Comparison of ENCODE assay signal across 27 cellular contexts in the genomic region with DNA sequence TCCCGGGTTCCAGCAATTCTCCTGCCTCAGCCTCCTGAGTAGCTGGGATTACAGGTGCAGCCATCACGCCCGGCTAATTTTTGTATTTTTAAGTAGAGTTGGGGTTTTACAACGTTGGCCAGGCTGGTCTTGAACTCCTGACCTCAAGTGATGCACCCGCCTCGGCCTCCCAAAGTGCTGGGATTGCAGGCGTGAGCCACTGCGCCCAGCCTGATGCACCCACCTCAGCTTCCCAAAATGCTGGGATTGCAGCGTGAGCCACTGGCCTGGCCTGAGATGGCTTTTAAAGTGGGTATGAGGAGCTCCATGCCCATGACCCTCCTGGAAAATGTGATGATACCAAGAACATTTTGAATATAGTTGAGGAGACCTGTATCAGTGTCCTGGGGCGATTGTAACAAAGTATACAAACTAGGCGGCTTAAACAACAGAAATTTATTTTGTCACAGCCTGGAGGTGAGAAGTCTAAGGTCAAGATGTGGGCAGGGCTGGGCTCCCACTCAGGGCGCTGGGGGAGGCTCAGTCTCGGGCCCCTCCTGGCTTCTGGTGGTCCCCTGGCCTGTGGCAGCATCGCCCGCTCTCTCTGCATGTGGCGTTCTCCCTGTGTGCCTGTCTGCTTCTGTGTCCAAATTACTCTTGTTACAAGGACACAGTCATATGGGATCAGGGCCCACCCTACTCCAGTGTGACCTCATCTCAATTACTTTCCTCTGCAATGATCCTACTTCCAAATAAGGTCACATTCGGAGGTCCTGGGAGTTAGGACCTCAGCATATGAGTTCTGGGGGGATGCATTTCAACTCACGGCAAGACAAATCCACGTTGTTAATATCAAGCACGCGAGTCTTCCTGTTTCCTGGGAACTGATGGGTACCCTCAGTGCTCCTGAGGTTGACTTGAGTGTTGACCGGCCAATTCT.
"Had no signal": no experiment of that assay in that cellular context is flagged by ENCODE, and none has a peak within 500 bp of the region (broad histone marks: within the 10 kb centered on the region; RNA-seq: fewer than 3 reads in every experiment).

No MANE protein-coding gene starts in this region.

- H3K27me3 ChIP-seq: adrenal gland, body of pancreas, breast epithelium, MG63, SJCRH30 had no signal

- H3K27ac Mint-ChIP-seq: activated CD4-positive, alpha-beta T cell treated with anti-CD3 and anti-CD28 coated beads, Interleukin-2, amount 10 ng/mL, durations not matched to agents 24 days and 14 days; activated CD8-positive, alpha-beta T cell treated with anti-CD3 and anti-CD28 coated beads for 36 hours; activated naive CD4-positive, alpha-beta T cell treated with anti-CD3 and anti-CD28 coated beads for 36 hours; activated naive CD4-positive, alpha-beta T cell treated with anti-CD3 and anti-CD28 coated beads, Interleukin-2, amount 50 U/mL, for 72 hours; activated T-cell treated with anti-CD3 and anti-CD28 coated beads, Interleukin-2, amount 50 U/mL, for 72 hours; activated T-helper 17 cell treated with anti-CD3 and anti-CD28 coated beads, Interleukin-2, amount 50 U/mL, for 72 hours; T-helper 1 cell treated with Interleukin-12 subunit alpha and Interleukin-12 subunit beta and Interleukin-4 antibody, amounts not matched to agents 30 μg/mL and 1 μg/mL, for 36 hours; T-helper 2 cell treated with Interferon-gamma antibody and Interleukin-4, amounts not matched to agents 5 μg/mL and 100 μg/mL, for 36 hours had no signal

- H3K4me1 ChIP-seq: adrenal gland, body of pancreas, breast epithelium had no signal

- H3K9me3 Mint-ChIP-seq: activated CD4-positive, alpha-beta T cell treated with anti-CD3 and anti-CD28 coated beads, Interleukin-2, amount 10 ng/mL, durations not matched to agents 24 days and 14 days; activated CD8-positive, alpha-beta T cell treated with anti-CD3 and anti-CD28 coated beads for 36 hours; activated naive CD4-positive, alpha-beta T cell treated with anti-CD3 and anti-CD28 coated beads for 36 hours; activated naive CD4-positive, alpha-beta T cell treated with anti-CD3 and anti-CD28 coated beads, Interleukin-2, amount 50 U/mL, for 72 hours; activated T-cell treated with anti-CD3 and anti-CD28 coated beads, Interleukin-2, amount 50 U/mL, for 72 hours; activated T-helper 17 cell treated with anti-CD3 and anti-CD28 coated beads, Interleukin-2, amount 50 U/mL, for 72 hours; T-helper 1 cell treated with Interleukin-12 subunit alpha and Interleukin-12 subunit beta and Interleukin-4 antibody, amounts not matched to agents 30 μg/mL and 1 μg/mL, for 36 hours; T-helper 2 cell treated with Interferon-gamma antibody and Interleukin-4, amounts not matched to agents 5 μg/mL and 100 μg/mL, for 36 hours had no signal

- H3K36me3 ChIP-seq: adrenal gland, breast epithelium, MG63, SJCRH30 had no signal

- ATAC-seq: activated CD8-positive, alpha-beta T cell treated with anti-CD3 and anti-CD28 coated beads for 36 hours; activated naive CD4-positive, alpha-beta T cell treated with anti-CD3 and anti-CD28 coated beads, Interleukin-2, amount 50 U/mL, for 72 hours; activated T-cell treated with anti-CD3 and anti-CD28 coated beads, Interleukin-2, amount 50 U/mL, for 72 hours; activated T-helper 17 cell treated with anti-CD3 and anti-CD28 coated beads, Interleukin-2, amount 50 U/mL, for 72 hours; body of pancreas; Panc1 had no signal

- H3K4me3 Mint-ChIP-seq: activated CD4-positive, alpha-beta T cell treated with anti-CD3 and anti-CD28 coated beads, Interleukin-2, amount 10 ng/mL, durations not matched to agents 24 days and 14 days; activated CD8-positive, alpha-beta T cell treated with anti-CD3 and anti-CD28 coated beads for 36 hours; activated naive CD4-positive, alpha-beta T cell treated with anti-CD3 and anti-CD28 coated beads for 36 hours; activated T-cell treated with anti-CD3 and anti-CD28 coated beads, Interleukin-2, amount 50 U/mL, for 72 hours; activated T-helper 17 cell treated with anti-CD3 and anti-CD28 coated beads, Interleukin-2, amount 50 U/mL, for 72 hours; T-helper 1 cell treated with Interleukin-12 subunit alpha and Interleukin-12 subunit beta and Interleukin-4 antibody, amounts not matched to agents 30 μg/mL and 1 μg/mL, for 36 hours; T-helper 2 cell treated with Interferon-gamma antibody and Interleukin-4, amounts not matched to agents 5 μg/mL and 100 μg/mL, for 36 hours had no signal

- H3K4me2 ChIP-seq: SK-N-SH had no signal

- H3K36me3 Mint-ChIP-seq: activated naive CD4-positive, alpha-beta T cell treated with anti-CD3 and anti-CD28 coated beads, Interleukin-2, amount 50 U/mL, for 72 hours had no signal

- H3K27me3 Mint-ChIP-seq: activated CD4-positive, alpha-beta T cell treated with anti-CD3 and anti-CD28 coated beads, Interleukin-2, amount 10 ng/mL, durations not matched to agents 24 days and 14 days; activated CD8-positive, alpha-beta T cell treated with anti-CD3 and anti-CD28 coated beads for 36 hours; activated T-helper 17 cell treated with anti-CD3 and anti-CD28 coated beads, Interleukin-2, amount 50 U/mL, for 72 hours had no signal

- H3K27ac ChIP-seq: adrenal gland, body of pancreas, breast epithelium, SJCRH30 had no signal

- H3K4me1 Mint-ChIP-seq: activated CD4-positive, alpha-beta T cell treated with anti-CD3 and anti-CD28 coated beads, Interleukin-2, amount 10 ng/mL, durations not matched to agents 24 days and 14 days had no signal

- H3K4me3 ChIP-seq: adrenal gland, body of pancreas, breast epithelium, MG63, SJCRH30 had no signal

- DNase-seq: activated CD4-positive, alpha-beta T cell treated with anti-CD3 and anti-CD28 coated beads, Interleukin-2, amount 10 ng/mL, durations not matched to agents 24 days and 14 days; activated CD4-positive, alpha-beta T cell treated with anti-CD3 and anti-CD28 coated beads, Interleukin-2, amount 50 U/mL, for 4 hours; activated CD8-positive, alpha-beta T cell treated with anti-CD3 and anti-CD28 coated beads for 36 hours; activated gamma-delta T cell treated with Interleukin-2 at 50 U/mL for 16 hours; activated naive CD4-positive, alpha-beta T cell treated with anti-CD3 and anti-CD28 coated beads for 36 hours; activated T-cell treated with anti-CD3 and anti-CD28 coated beads, Interleukin-2, amount 50 U/mL, for 72 hours; body of pancreas; Kasumi-1; KG1; MG63; NCI-H1048; NCI-H1105 treated with DMSO at 0.1 percent for 48 hours; NCI-H1436 treated with DMSO at 0.1 percent for 48 hours; NCI-H1694 treated with DMSO at 0.1 percent for 48 hours; NCI-H2029; NCI-H345; NCI-H524 treated with DMSO at 0.1 percent for 48 hours; SHP77; SK-N-SH had no signal

- H3K9me3 ChIP-seq: adrenal gland, body of pancreas, breast epithelium, MG63, SJCRH30, SK-N-SH had no signal
